15 cellular contexts compared by ENCODE assay signal in genomic region chr7:139431459-139431858, GRCh38. TPM values are rescaled to one million over a fixed set of nuclear protein-coding genes. Genes with fewer than 3 reads are reported as not detected.
DNase-seq lines count a peak whose midpoint lies in the region; TF ChIP-seq lines count a peak whose summit lies in the region.
"Had no signal": no experiment of that assay in that cellular context is flagged by ENCODE, and none has a peak within 500 bp of the region (broad histone marks: within the 10 kb centered on the region; RNA-seq: fewer than 3 reads in every experiment).

No MANE protein-coding gene starts in this region.

- no peak for TF ChIP-seq POLR2A in thyroid gland (IDR thresholded peaks at IDR 0.05)

- no peaks in the 10 kb centered on the region for H3K9me3 ChIP-seq in mesodermal cell (ENCODE audit: control insufficient read depth, low read length)
- H3K9me3 ChIP-seq in thyroid gland: no peaks in the 10 kb centered on the region

- no peak for TF ChIP-seq CTCF in thyroid gland (IDR thresholded peaks at IDR 0.05)

- intact Hi-C loops in thyroid gland (cut with DNase I): no loop called here

- H3K36me3 Mint-ChIP-seq in activated naive CD4-positive, alpha-beta T cell treated with anti-CD3 and anti-CD28 coated beads, Interleukin-2, amount 10 ng/mL, durations not matched to agents 7 days and 5 days: peaks cover 8% of the 10 kb centered on the region
- H3K36me3 Mint-ChIP-seq in activated CD4-positive, alpha-beta T cell treated with anti-CD3 and anti-CD28 coated beads, Interleukin-2, amount 10 ng/mL, durations not matched to agents 7 days and 5 days (ENCODE audit: low read depth): peaks cover 5% of the 10 kb centered on the region

- H3K27me3 Mint-ChIP-seq in activated naive CD4-positive, alpha-beta T cell treated with anti-CD3 and anti-CD28 coated beads, Interleukin-2, amount 10 ng/mL, durations not matched to agents 7 days and 5 days: no peaks in the 10 kb centered on the region
- no peaks in the 10 kb centered on the region for H3K27me3 Mint-ChIP-seq in activated CD4-positive, alpha-beta T cell treated with anti-CD3 and anti-CD28 coated beads, Interleukin-2, amount 10 ng/mL, durations not matched to agents 7 days and 5 days
- H3K27me3 Mint-ChIP-seq: naive thymus-derived CD8-positive, alpha-beta T cell had no signal

- POLR2A ChIA-PET in activated CD4-positive, alpha-beta T cell treated with anti-CD3 and anti-CD28 coated beads, Interleukin-2, amount 10 ng/mL, durations not matched to agents 7 days and 5 days (lab: Charles Lee): no interaction called here

- H3K4me1 ChIP-seq in mesodermal cell (ENCODE audit: control insufficient read depth, insufficient read depth, low read length, poor library complexity, severe bottlenecking) (peaks cover 11% of the 10 kb centered on the region), thyroid gland (peaks cover 61 to 76% of the 10 kb centered on the region in 2 donors)

- peaks cover 4% of the 10 kb centered on the region for H3K4me1 Mint-ChIP-seq in activated naive CD4-positive, alpha-beta T cell treated with anti-CD3 and anti-CD28 coated beads, Interleukin-2, amount 10 ng/mL, durations not matched to agents 7 days and 5 days
- peaks cover 10% of the 10 kb centered on the region for H3K4me1 Mint-ChIP-seq in activated CD4-positive, alpha-beta T cell treated with anti-CD3 and anti-CD28 coated beads, Interleukin-2, amount 10 ng/mL, durations not matched to agents 7 days and 5 days

- H3K9me3 Mint-ChIP-seq in activated naive CD4-positive, alpha-beta T cell treated with anti-CD3 and anti-CD28 coated beads, Interleukin-2, amount 10 ng/mL, durations not matched to agents 7 days and 5 days: no peaks in the 10 kb centered on the region
- no peaks in the 10 kb centered on the region for H3K9me3 Mint-ChIP-seq in activated CD4-positive, alpha-beta T cell treated with anti-CD3 and anti-CD28 coated beads, Interleukin-2, amount 10 ng/mL, durations not matched to agents 7 days and 5 days
- H3K9me3 Mint-ChIP-seq: activated T-cell treated with anti-CD3 and anti-CD28 coated beads, Interleukin-2, amount 50 U/mL, for 4 hours; naive thymus-derived CD8-positive, alpha-beta T cell had no signal

- H3K4me3 Mint-ChIP-seq in activated naive CD4-positive, alpha-beta T cell treated with anti-CD3 and anti-CD28 coated beads, Interleukin-2, amount 10 ng/mL, durations not matched to agents 7 days and 5 days: no peak overlapping the region
- no peak overlapping the region for H3K4me3 Mint-ChIP-seq in activated CD4-positive, alpha-beta T cell treated with anti-CD3 and anti-CD28 coated beads, Interleukin-2, amount 10 ng/mL, durations not matched to agents 7 days and 5 days
- H3K4me3 Mint-ChIP-seq: activated T-cell treated with anti-CD3 and anti-CD28 coated beads, Interleukin-2, amount 50 U/mL, for 4 hours; naive thymus-derived CD8-positive, alpha-beta T cell had no signal

- H3K27ac ChIP-seq in caudate nucleus (ENCODE audit: low read depth, low read length): peak overlapping the region; percentile 56
- H3K27ac ChIP-seq in mesodermal cell (ENCODE audit: low read depth, low read length, severe bottlenecking): peak overlapping the region; percentile 45
- H3K27ac ChIP-seq in thyroid gland: peak overlapping the region; percentile 92 to 97 (median 96)
- H3K27ac ChIP-seq: cardiac muscle cell had no signal

- peaks cover 20% of the 10 kb centered on the region for H3K36me3 ChIP-seq in mesodermal cell (ENCODE audit: control insufficient read depth, insufficient read depth, low read length)
- H3K36me3 ChIP-seq in thyroid gland: no peaks in the 10 kb centered on the region
- H3K36me3 ChIP-seq: cardiac muscle cell had no signal

- DNase-seq in NCI-H82 (lab: John Stamatoyannopoulos, UW) (peak; percentile 30), NCI-H82 treated with DMSO at 0.1 percent for 48 hours (lab: John Stamatoyannopoulos, UW; ENCODE audit: unreplicated experiment) (no peak), caudate nucleus (lab: John Stamatoyannopoulos, UW) (peak in 15 of 61 donors; percentile 6 to 52 (median 20)), thyroid gland (peak; percentile 44 to 47)
- no peak for DNase-seq in activated naive CD4-positive, alpha-beta T cell treated with anti-CD3 and anti-CD28 coated beads, Interleukin-2, amount 10 ng/mL, durations not matched to agents 7 days and 5 days
- DNase-seq in central memory CD4-positive, alpha-beta T cell: no peak
- no peak for DNase-seq in activated CD4-positive, alpha-beta T cell treated with anti-CD3 and anti-CD28 coated beads, Interleukin-2, amount 10 ng/mL, durations not matched to agents 7 days and 5 days
- DNase-seq: activated T-cell treated with anti-CD3 and anti-CD28 coated beads, Interleukin-2, amount 50 U/mL, for 4 hours; naive thymus-derived CD8-positive, alpha-beta T cell; NCI-H1930 had no signal

- H3K27me3 ChIP-seq in thyroid gland: no peaks in the 10 kb centered on the region
- H3K27me3 ChIP-seq: cardiac muscle cell had no signal

- CTCF ChIA-PET in activated naive CD4-positive, alpha-beta T cell treated with anti-CD3 and anti-CD28 coated beads, Interleukin-2, amount 10 ng/mL, durations not matched to agents 7 days and 5 days (lab: Charles Lee): interaction anchor here (1.6 kb wide), 1 partner anchor 8 kb away, joined by 6 read pairs; no protein-coding TSS in a partner anchor
- CTCF ChIA-PET in activated CD4-positive, alpha-beta T cell treated with anti-CD3 and anti-CD28 coated beads, Interleukin-2, amount 10 ng/mL, durations not matched to agents 7 days and 5 days (lab: Charles Lee): interaction anchor here (0.6 to 1.9 kb wide), 6 partner anchors 10 to 91 kb away, joined by 3 to 5 read pairs (median 3); no protein-coding TSS in a partner anchor

- H3K4me3 ChIP-seq in mesodermal cell (ENCODE audit: extremely low read depth, insufficient read depth, low read length, poor library complexity, severe bottlenecking) (no peak overlapping the region), thyroid gland (replicated peaks in 1 of 3) (no peak overlapping the region)
- H3K4me3 ChIP-seq: cardiac muscle cell, K562 had no signal

- WGBS in mesodermal cell (ENCODE audit: insufficient coverage in 2 of 2), 2 experiments: 75 to 100% methylated on average over 2 to 3 of the region's 3 CpGs
- 67 to 97% methylated on average over 3 of the region's 3 CpGs for WGBS in thyroid gland, 2 donors

- H3K27ac Mint-ChIP-seq in activated naive CD4-positive, alpha-beta T cell treated with anti-CD3 and anti-CD28 coated beads, Interleukin-2, amount 10 ng/mL, durations not matched to agents 7 days and 5 days: no peak overlapping the region
- H3K27ac Mint-ChIP-seq in activated CD4-positive, alpha-beta T cell treated with anti-CD3 and anti-CD28 coated beads, Interleukin-2, amount 10 ng/mL, durations not matched to agents 7 days and 5 days: no peak overlapping the region
- H3K27ac Mint-ChIP-seq: naive thymus-derived CD8-positive, alpha-beta T cell had no signal

RNA-seq across cellular contexts. Expression of gene KLRG2, which starts 52.0 kb away (rescaled TPM):
- not detected for polyA plus RNA-seq in mesodermal cell (2013, experiment 1 of 2)
- polyA plus RNA-seq in mesodermal cell (2013, experiment 2 of 2): not detected
- 10 to 100 TPM; 20.7 to 45.8 (median 23.0) TPM for total RNA-seq in thyroid gland
- total RNA-seq in activated CD4-positive, alpha-beta T cell treated with anti-CD3 and anti-CD28 coated beads, Interleukin-2, amount 10 ng/mL, durations not matched to agents 7 days and 5 days: not detected
- total RNA-seq: cardiac muscle cell; fibroblast of lung; K562; naive thymus-derived CD8-positive, alpha-beta T cell; skeletal muscle tissue had no signal
- polyA plus RNA-seq: cardiac muscle cell, fibroblast of lung, K562 had no signal

Comparison
In these comparisons a context has a peak if more than half of its experiments do, and no peak if none do; other contexts are left out.
1. DNase-seq: peak in NCI-H82 (single experiment) and thyroid gland (2 of 2); none in NCI-H82 treated with DMSO at 0.1 percent for 48 hours (single experiment), activated naive CD4-positive, alpha-beta T cell treated with anti-CD3 and anti-CD28 coated beads, Interleukin-2, amount 10 ng/mL, durations not matched to agents 7 days and 5 days (single experiment), central memory CD4-positive, alpha-beta T cell (single experiment) and activated CD4-positive, alpha-beta T cell treated with anti-CD3 and anti-CD28 coated beads, Interleukin-2, amount 10 ng/mL, durations not matched to agents 7 days and 5 days (single experiment).
2. H3K27ac ChIP-seq: peak in every context shown above with its lines; median percentile 96 in thyroid gland; 56 in caudate nucleus; 45 in mesodermal cell.
3. RNA of gene KLRG2, which starts 52.0 kb away (total RNA-seq): 20.7 to 45.8 TPM in thyroid gland; not detected in activated CD4-positive, alpha-beta T cell treated with anti-CD3 and anti-CD28 coated beads, Interleukin-2, amount 10 ng/mL, durations not matched to agents 7 days and 5 days; every median in the first group is over 10 times any median in the second.